Comparison of ENCODE assay signal across 1 cellular context in the genomic region with DNA sequence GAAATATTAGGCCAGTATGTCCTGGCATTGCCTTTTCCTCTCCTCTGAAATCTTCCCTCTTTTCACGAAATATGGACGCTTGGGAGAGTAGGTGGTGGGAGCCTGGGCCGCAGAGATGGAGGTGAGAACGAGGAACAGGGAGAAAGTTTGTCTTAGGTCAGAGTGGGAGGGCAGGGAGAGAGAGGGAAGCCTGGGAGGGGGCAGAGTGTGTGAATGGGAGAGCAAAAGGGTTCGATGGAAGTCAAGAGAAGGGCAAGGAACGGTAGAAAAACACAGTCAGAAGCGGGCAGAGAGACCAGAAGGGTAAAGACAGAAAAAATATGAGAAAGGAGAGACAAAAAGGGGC.
TF ChIP-seq lines count a peak whose summit lies in the region.

No MANE protein-coding gene starts in this region.

TF ChIP-seq in GM23338, 12 proteins besides CTCF, POLR2A, EP300 and RAD21 (continued from another document):
- TF ChIP-seq, protein P1, sequence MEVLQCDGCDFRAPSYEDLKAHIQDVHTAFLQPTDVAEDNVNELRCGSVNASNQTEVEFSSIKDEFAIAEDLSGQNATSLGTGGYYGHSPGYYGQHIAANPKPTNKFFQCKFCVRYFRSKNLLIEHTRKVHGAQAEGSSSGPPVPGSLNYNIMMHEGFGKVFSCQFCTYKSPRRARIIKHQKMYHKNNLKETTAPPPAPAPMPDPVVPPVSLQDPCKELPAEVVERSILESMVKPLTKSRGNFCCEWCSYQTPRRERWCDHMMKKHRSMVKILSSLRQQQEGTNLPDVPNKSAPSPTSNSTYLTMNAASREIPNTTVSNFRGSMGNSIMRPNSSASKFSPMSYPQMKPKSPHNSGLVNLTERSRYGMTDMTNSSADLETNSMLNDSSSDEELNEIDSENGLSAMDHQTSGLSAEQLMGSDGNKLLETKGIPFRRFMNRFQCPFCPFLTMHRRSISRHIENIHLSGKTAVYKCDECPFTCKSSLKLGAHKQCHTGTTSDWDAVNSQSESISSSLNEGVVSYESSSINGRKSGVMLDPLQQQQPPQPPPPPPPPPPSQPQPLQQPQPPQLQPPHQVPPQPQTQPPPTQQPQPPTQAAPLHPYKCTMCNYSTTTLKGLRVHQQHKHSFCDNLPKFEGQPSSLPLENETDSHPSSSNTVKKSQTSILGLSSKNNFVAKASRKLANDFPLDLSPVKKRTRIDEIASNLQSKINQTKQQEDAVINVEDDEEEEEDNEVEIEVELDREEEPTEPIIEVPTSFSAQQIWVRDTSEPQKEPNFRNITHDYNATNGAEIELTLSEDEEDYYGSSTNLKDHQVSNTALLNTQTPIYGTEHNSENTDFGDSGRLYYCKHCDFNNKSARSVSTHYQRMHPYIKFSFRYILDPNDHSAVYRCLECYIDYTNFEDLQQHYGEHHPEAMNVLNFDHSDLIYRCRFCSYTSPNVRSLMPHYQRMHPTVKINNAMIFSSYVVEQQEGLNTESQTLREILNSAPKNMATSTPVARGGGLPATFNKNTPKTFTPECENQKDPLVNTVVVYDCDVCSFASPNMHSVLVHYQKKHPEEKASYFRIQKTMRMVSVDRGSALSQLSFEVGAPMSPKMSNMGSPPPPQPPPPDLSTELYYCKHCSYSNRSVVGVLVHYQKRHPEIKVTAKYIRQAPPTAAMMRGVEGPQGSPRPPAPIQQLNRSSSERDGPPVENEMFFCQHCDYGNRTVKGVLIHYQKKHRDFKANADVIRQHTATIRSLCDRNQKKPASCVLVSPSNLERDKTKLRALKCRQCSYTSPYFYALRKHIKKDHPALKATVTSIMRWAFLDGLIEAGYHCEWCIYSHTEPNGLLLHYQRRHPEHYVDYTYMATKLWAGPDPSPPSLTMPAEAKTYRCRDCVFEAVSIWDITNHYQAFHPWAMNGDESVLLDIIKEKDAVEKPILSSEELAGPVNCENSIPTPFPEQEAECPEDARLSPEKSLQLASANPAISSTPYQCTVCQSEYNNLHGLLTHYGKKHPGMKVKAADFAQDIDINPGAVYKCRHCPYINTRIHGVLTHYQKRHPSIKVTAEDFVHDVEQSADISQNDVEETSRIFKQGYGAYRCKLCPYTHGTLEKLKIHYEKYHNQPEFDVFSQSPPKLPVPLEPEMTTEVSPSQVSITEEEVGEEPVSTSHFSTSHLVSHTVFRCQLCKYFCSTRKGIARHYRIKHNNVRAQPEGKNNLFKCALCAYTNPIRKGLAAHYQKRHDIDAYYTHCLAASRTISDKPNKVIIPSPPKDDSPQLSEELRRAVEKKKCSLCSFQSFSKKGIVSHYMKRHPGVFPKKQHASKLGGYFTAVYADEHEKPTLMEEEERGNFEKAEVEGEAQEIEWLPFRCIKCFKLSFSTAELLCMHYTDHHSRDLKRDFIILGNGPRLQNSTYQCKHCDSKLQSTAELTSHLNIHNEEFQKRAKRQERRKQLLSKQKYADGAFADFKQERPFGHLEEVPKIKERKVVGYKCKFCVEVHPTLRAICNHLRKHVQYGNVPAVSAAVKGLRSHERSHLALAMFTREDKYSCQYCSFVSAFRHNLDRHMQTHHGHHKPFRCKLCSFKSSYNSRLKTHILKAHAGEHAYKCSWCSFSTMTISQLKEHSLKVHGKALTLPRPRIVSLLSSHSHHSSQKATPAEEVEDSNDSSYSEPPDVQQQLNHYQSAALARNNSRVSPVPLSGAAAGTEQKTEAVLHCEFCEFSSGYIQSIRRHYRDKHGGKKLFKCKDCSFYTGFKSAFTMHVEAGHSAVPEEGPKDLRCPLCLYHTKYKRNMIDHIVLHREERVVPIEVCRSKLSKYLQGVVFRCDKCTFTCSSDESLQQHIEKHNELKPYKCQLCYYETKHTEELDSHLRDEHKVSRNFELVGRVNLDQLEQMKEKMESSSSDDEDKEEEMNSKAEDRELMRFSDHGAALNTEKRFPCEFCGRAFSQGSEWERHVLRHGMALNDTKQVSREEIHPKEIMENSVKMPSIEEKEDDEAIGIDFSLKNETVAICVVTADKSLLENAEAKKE (CRISPR knock-in tag; IDR thresholded peaks at IDR 0.05), result no peak
TF ChIP-seq in GM23338: peak in this region for 0.
